Comparison of ENCODE assay signal across 8 cellular contexts in genomic region chr10:103542764-103543616, GRCh38.
DNase-seq lines count a peak whose midpoint lies in the region; ATAC-seq and TF ChIP-seq lines count a peak whose summit lies in the region.

No MANE protein-coding gene starts in this region.

- no peaks in the 10 kb centered on the region for H3K36me3 Mint-ChIP-seq in activated naive CD4-positive, alpha-beta T cell treated with anti-CD3 and anti-CD28 coated beads, Interleukin-2, amount 50 U/mL, for 24 hours

- POLR2A ChIA-PET in HEK293 (lab: Yijun Ruan, JAX), result interaction anchor here (0.6 to 1.0 kb wide), 2 partner anchors 10 to 50 kb away, joined by 3 to 4 read pairs; partner anchors contain the start of gene NEURL1

- H3K27ac ChIP-seq in HEK293 (ENCODE audit: extremely low read depth, low read depth, low read length) (no peak overlapping the region), parathyroid adenoma (peak overlapping the region; percentile 94)

- H3K4me3 ChIP-seq in HEK293 (ENCODE audit: low read depth, low read length) (peak overlapping the region; percentile 15), parathyroid adenoma (ENCODE audit: low read depth, low read length) (peak overlapping the region; percentile 3)

- no peaks in the 10 kb centered on the region for H3K9me3 ChIP-seq in HEK293 (ENCODE audit: control insufficient read depth, insufficient read depth, low read depth, low read length)
- no peaks in the 10 kb centered on the region for H3K9me3 ChIP-seq in parathyroid adenoma (ENCODE audit: control insufficient read depth, low read length)

- H3K4me2 ChIP-seq in parathyroid adenoma (ENCODE audit: low read length), result peak overlapping the region; percentile 40

- peaks cover 13% of the 10 kb centered on the region for H3K4me1 Mint-ChIP-seq in activated naive CD4-positive, alpha-beta T cell treated with anti-CD3 and anti-CD28 coated beads, Interleukin-2, amount 50 U/mL, for 24 hours

- H3K4me3 Mint-ChIP-seq in activated naive CD4-positive, alpha-beta T cell treated with anti-CD3 and anti-CD28 coated beads, Interleukin-2, amount 50 U/mL, for 24 hours, result peak overlapping the region; percentile 80

- H2AFZ ChIP-seq in parathyroid adenoma, result peak overlapping the region; percentile 60

- no peak overlapping the region for H3K27ac Mint-ChIP-seq in activated naive CD4-positive, alpha-beta T cell treated with anti-CD3 and anti-CD28 coated beads, Interleukin-2, amount 50 U/mL, for 24 hours

- ATAC-seq in HG03097 (IDR thresholded peaks at IDR 0.05; ENCODE audit: low FRiP score, unreplicated experiment) (no peak), GM18873 (IDR thresholded peaks at IDR 0.05; ENCODE audit: low FRiP score, unreplicated experiment) (no peak)

- H3K4me1 ChIP-seq in HEK293 (ENCODE audit: control insufficient read depth, insufficient read depth, low read length) (peaks cover 6% of the 10 kb centered on the region), parathyroid adenoma (peaks cover 56% of the 10 kb centered on the region)

- DNase-seq in COLO829 (ENCODE audit: low spot score) (peak; percentile 23), NCI-H748 (lab: John Stamatoyannopoulos, UW; ENCODE audit: unreplicated experiment) (peak; percentile 88), head of caudate nucleus (peak in 39 of 42 donors; percentile 42 to 89 (median 68))

- no peak overlapping the region for H3K9ac ChIP-seq in parathyroid adenoma

- CTCF ChIA-PET in HEK293 (lab: Yijun Ruan, JAX), result interaction anchor here (0.7 to 1.7 kb wide), 16 partner anchors 10 to 89 kb away, joined by 3 to 7 read pairs (median 4); no protein-coding TSS in a partner anchor

- H3K9me3 Mint-ChIP-seq in activated naive CD4-positive, alpha-beta T cell treated with anti-CD3 and anti-CD28 coated beads, Interleukin-2, amount 50 U/mL, for 24 hours, result no peaks in the 10 kb centered on the region

- TF ChIP-seq CTCF in HEK293 (tag by site-specific recombination; IDR thresholded peaks at IDR 0.05), result peak; percentile 64
- peak; percentile 71 for TF ChIP-seq CTCF in parathyroid adenoma (IDR thresholded peaks at IDR 0.05)

- H3K27me3 Mint-ChIP-seq in activated naive CD4-positive, alpha-beta T cell treated with anti-CD3 and anti-CD28 coated beads, Interleukin-2, amount 50 U/mL, for 24 hours, result peaks cover 6% of the 10 kb centered on the region

- no peaks in the 10 kb centered on the region for H3K79me2 ChIP-seq in parathyroid adenoma

- H3K27me3 ChIP-seq in parathyroid adenoma (ENCODE audit: control insufficient read depth, insufficient read depth, low read length), result no peaks in the 10 kb centered on the region

- H3K36me3 ChIP-seq in HEK293 (ENCODE audit: control insufficient read depth in 2 of 2, insufficient read depth in 1 of 2, low read length in 2 of 2), result no peaks in the 10 kb centered on the region
- H3K36me3 ChIP-seq in parathyroid adenoma (ENCODE audit: control insufficient read depth, insufficient read depth, low read length), result no peaks in the 10 kb centered on the region

- intact Hi-C loops in head of caudate nucleus (cut with DNase I), result no loop called here

TF ChIP-seq in HEK293, 187 proteins besides CTCF, POLR2A, EP300 and RAD21 (continues in another document):
- TF ChIP-seq EGR2 (tag by site-specific recombination; IDR thresholded peaks at IDR 0.05; ENCODE audit: low read depth), result peak; percentile 55; the same call in 1 of the 2 replicates
- TF ChIP-seq ZNF433 (tag by site-specific recombination; IDR thresholded peaks at IDR 0.05; ENCODE audit: low read depth), result no peak
- no peak for TF ChIP-seq PRDM4 (tag by site-specific recombination; IDR thresholded peaks at IDR 0.05)
- TF ChIP-seq ZNF623 (tag by site-specific recombination; IDR thresholded peaks at IDR 0.05), result no peak
- no peak for TF ChIP-seq ZNF157 (tag by site-specific recombination; IDR thresholded peaks at IDR 0.05)
- TF ChIP-seq ZFP41 (tag by site-specific recombination; IDR thresholded peaks at IDR 0.05; ENCODE audit: borderline replicate concordance), result no peak
- TF ChIP-seq ZNF701 (tag by site-specific recombination; IDR thresholded peaks at IDR 0.05), result no peak
- TF ChIP-seq, protein P1, sequence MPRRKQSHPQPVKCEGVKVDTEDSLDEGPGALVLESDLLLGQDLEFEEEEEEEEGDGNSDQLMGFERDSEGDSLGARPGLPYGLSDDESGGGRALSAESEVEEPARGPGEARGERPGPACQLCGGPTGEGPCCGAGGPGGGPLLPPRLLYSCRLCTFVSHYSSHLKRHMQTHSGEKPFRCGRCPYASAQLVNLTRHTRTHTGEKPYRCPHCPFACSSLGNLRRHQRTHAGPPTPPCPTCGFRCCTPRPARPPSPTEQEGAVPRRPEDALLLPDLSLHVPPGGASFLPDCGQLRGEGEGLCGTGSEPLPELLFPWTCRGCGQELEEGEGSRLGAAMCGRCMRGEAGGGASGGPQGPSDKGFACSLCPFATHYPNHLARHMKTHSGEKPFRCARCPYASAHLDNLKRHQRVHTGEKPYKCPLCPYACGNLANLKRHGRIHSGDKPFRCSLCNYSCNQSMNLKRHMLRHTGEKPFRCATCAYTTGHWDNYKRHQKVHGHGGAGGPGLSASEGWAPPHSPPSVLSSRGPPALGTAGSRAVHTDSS (tag by site-specific recombination; IDR thresholded peaks at IDR 0.05), result peak; percentile 74
- no peak for TF ChIP-seq PRDM2 (tag by site-specific recombination; IDR thresholded peaks at IDR 0.05; ENCODE audit: borderline replicate concordance)
- TF ChIP-seq ZNF341 (tag by site-specific recombination; IDR thresholded peaks at IDR 0.05; ENCODE audit: low read depth), result peak; percentile 87
- TF ChIP-seq ZFHX2 (tag by site-specific recombination; conservative IDR thresholded peaks at IDR 0.05), result peak; percentile 61
- no peak for TF ChIP-seq ZNF423 (tag by site-specific recombination; IDR thresholded peaks at IDR 0.05)

Comparison
In these comparisons a context has a peak if more than half of its experiments do, and no peak if none do; other contexts are left out.
1. DNase-seq: peak in every context shown above with its lines; median percentile 88 in NCI-H748; 68 in head of caudate nucleus; 23 in COLO829.